7 cellular contexts compared by ENCODE assay signal in the genomic region with DNA sequence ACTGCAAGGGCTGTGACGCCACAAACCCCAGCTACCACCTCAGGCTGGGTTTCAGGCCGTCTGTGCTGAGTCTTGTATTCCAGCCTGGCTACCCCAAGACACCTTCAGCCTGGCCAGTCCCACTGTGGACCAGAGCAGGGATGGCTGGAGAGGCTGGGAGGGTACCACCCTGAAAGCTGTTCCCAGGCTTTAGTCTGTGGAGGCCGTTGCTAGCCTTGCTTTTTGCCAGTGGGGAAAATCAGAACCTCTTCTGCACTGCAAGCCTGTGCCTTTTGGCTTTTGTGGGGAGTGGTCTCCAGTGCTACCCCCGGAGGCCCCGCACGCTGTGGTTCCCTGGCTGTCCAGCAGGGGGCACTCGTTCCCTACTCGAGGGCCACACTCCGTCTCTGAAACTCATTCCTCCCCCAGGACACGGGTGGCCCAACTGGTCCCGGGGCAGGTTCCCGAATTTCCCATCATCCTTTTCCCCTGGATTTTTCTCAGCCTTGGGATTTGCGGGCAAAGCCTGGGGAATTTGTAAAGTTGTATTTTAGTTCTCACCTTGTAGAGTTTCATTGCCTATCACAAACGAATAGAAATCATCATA.
A peak's percentile ranks its signal among the peaks of the same experiment; 100 is the strongest.
DNase-seq lines count a peak whose midpoint lies in the region; ATAC-seq and TF ChIP-seq lines count a peak whose summit lies in the region.

No MANE protein-coding gene starts in this region.

- ATAC-seq in lung (ENCODE audit: insufficient read depth, low FRiP score) (no peak), HG02678 (IDR thresholded peaks at IDR 0.05; ENCODE audit: unreplicated experiment) (no peak), GM21737 (IDR thresholded peaks at IDR 0.05; ENCODE audit: unreplicated experiment) (no peak)

- TF ChIP-seq POLR2A in testis (IDR thresholded peaks at IDR 0.05) = no peak

- CTCF ChIA-PET in MCF 10A (lab: Yijun Ruan, JAX) = interaction anchor here (0.5 to 2.1 kb wide), 14 partner anchors 9 to 265 kb away, joined by 3 to 13 read pairs (median 4); no protein-coding TSS in a partner anchor

- H3K9me3 ChIP-seq in lung (ENCODE audit: control insufficient read depth in 2 of 2, insufficient read depth in 1 of 2, low read length in 1 of 2) = no peaks in the 10 kb centered on the region
- H3K9me3 ChIP-seq in testis = no peaks in the 10 kb centered on the region

- BruUV-seq in MCF 10A (replicated peaks; lab: Mats Ljungman, UMichigan) = no TSS peak

- DNase-seq in NCI-H748 treated with DMSO at 0.1 percent for 48 hours (lab: John Stamatoyannopoulos, UW) = peak; percentile 3
- no peak for DNase-seq in MCF 10A (ENCODE audit: unreplicated experiment)
- no peak for DNase-seq in lung (ENCODE audit: low spot score)
- DNase-seq in testis = peak; percentile 55

- 25 to 31% methylated on average over 14 of the region's 14 CpGs for WGBS in lung, 2 donors
- WGBS in testis, 2 donors = 67 to 69% methylated on average over 11 to 14 of the region's 14 CpGs

- H3K27ac ChIP-seq in lung (ENCODE audit: low read depth in 1 of 2, low read length in 1 of 2) (peak overlapping the region; percentile 4 to 86), testis (no peak overlapping the region)

- POLR2A ChIA-PET in MCF 10A (lab: Yijun Ruan, JAX) = interaction anchor here (0.9 to 5.1 kb wide), 6 partner anchors 9 to 215 kb away, joined by 3 to 49 read pairs (median 10); a partner anchor contains a TSS

- H3K4me3 Mint-ChIP-seq in MCF 10A (ENCODE audit: unreplicated experiment) = no peak overlapping the region

- peaks cover 93% of the 10 kb centered on the region for H3K36me3 Mint-ChIP-seq in MCF 10A (ENCODE audit: insufficient read depth, unreplicated experiment)

- no peaks in the 10 kb centered on the region for H3K27me3 ChIP-seq in lung (ENCODE audit: control insufficient read depth, insufficient read depth)
- no peaks in the 10 kb centered on the region for H3K27me3 ChIP-seq in testis

- peaks cover 39% of the 10 kb centered on the region for H3K4me1 Mint-ChIP-seq in MCF 10A (ENCODE audit: insufficient read depth, unreplicated experiment)

- no peaks in the 10 kb centered on the region for H3K27me3 Mint-ChIP-seq in MCF 10A (ENCODE audit: insufficient read depth, unreplicated experiment)

- peak overlapping the region; percentile 59 for H3K27ac Mint-ChIP-seq in MCF 10A (ENCODE audit: low read depth, unreplicated experiment)

- H3K36me3 ChIP-seq in lung (ENCODE audit: control insufficient read depth in 2 of 2, insufficient read depth in 2 of 2, low read length in 2 of 2) (peaks cover 0 to 7% of the 10 kb centered on the region in 2 donors), testis (ENCODE audit: low read depth, missing control alignments) (no peaks in the 10 kb centered on the region)

- H3K4me3 ChIP-seq in GM12875 (ENCODE audit: low read depth, low read length) = no peak overlapping the region
- no peak overlapping the region for H3K4me3 ChIP-seq in lung
- H3K4me3 ChIP-seq in testis = no peak overlapping the region

- TF ChIP-seq CTCF in GM12875 (IDR thresholded peaks at IDR 0.05; ENCODE audit: borderline replicate concordance, insufficient read depth, low read depth, low read length) (peak; percentile 92), MCF 10A (IDR thresholded peaks at IDR 0.05; ENCODE audit: unreplicated experiment) (peak; percentile 99), lung (IDR thresholded peaks at IDR 0.05; ENCODE audit: control extremely low read depth, extremely low read depth) (peak; percentile 51), testis (IDR thresholded peaks at IDR 0.05) (peak; percentile 43 to 80 (median 59))

- H3K4me1 ChIP-seq in lung (ENCODE audit: control insufficient read depth in 2 of 2, insufficient read depth in 2 of 2, low read length in 2 of 2) (peaks cover 19 to 36% of the 10 kb centered on the region in 2 donors), testis (peaks cover 15% of the 10 kb centered on the region)

- intact Hi-C loops in MCF 10A (cut with micrococcal nuclease) (loop anchor here (10.0 kb wide), 1 partner anchor 122 kb away; no protein-coding TSS in a partner anchor), testis (cut with DNase I; ENCODE audit: low total_unique reads) (no loop called here)

- peaks cover 6% of the 10 kb centered on the region for H3K9me3 Mint-ChIP-seq in MCF 10A (ENCODE audit: unreplicated experiment)

Comparison
In these comparisons a context has a peak if more than half of its experiments do, and no peak if none do; other contexts are left out.
1. DNase-seq: peak in NCI-H748 treated with DMSO at 0.1 percent for 48 hours (single experiment) and testis (single experiment); none in MCF 10A (single experiment) and lung (single experiment).
2. H3K27ac ChIP-seq: peak in lung (2 of 2); none in testis (0 of 2).
3. Peak in every context shown above with its lines, with median percentiles within 50 percentile points of each other: CTCF ChIP-seq.